In genomic region chr4:53804719-53805118, GRCh38 we compare ENCODE assay signal across 8 cellular contexts.
A peak's percentile ranks its signal among the peaks of the same experiment; 100 is the strongest.
DNase-seq lines count a peak whose midpoint lies in the region; ATAC-seq and TF ChIP-seq lines count a peak whose summit lies in the region.

No MANE protein-coding gene starts in this region.

- H3K4me3 ChIP-seq in fibroblast of villous mesenchyme (ENCODE audit: low read depth, low read length) = no peak overlapping the region

- ATAC-seq in HG02798 (IDR thresholded peaks at IDR 0.05; ENCODE audit: poor library complexity, unreplicated experiment) (peak; percentile 85), HG02623 (IDR thresholded peaks at IDR 0.05; ENCODE audit: unreplicated experiment) (no peak)

- peak; percentile 34 for TF ChIP-seq CTCF in fibroblast of villous mesenchyme (IDR thresholded peaks at IDR 0.05; ENCODE audit: insufficient read depth, low read depth, low read length)

- DNase-seq in SKM-1 treated with dmso at 0.1 percent for 144 hours (lab: John Stamatoyannopoulos, UW; ENCODE audit: unreplicated experiment) = peak; percentile 4
- DNase-seq in SKM-1 (lab: John Stamatoyannopoulos, UW; ENCODE audit: unreplicated experiment) = no peak
- DNase-seq in RKO (ENCODE audit: low spot score) = peak; percentile 3
- no peak for DNase-seq in fibroblast of villous mesenchyme (ENCODE audit: low read depth)
- peak; percentile 37 for DNase-seq in stimulated activated CD4-positive, alpha-beta T cell treated with anti-CD3 and anti-CD28 coated beads, Interleukin-15, amount 100 ng/mL, for 24 hours
- no peak for DNase-seq in NCI-H1048 (lab: John Stamatoyannopoulos, UW)

Comparison
In these comparisons a context has a peak if more than half of its experiments do, and no peak if none do; other contexts are left out.
1. DNase-seq: peak in SKM-1 treated with dmso at 0.1 percent for 144 hours (single experiment), RKO (single experiment) and stimulated activated CD4-positive, alpha-beta T cell treated with anti-CD3 and anti-CD28 coated beads, Interleukin-15, amount 100 ng/mL, for 24 hours (single experiment); none in SKM-1 (single experiment), fibroblast of villous mesenchyme (single experiment) and NCI-H1048 (single experiment).